8 cellular contexts compared by ENCODE assay signal in the genomic region with DNA sequence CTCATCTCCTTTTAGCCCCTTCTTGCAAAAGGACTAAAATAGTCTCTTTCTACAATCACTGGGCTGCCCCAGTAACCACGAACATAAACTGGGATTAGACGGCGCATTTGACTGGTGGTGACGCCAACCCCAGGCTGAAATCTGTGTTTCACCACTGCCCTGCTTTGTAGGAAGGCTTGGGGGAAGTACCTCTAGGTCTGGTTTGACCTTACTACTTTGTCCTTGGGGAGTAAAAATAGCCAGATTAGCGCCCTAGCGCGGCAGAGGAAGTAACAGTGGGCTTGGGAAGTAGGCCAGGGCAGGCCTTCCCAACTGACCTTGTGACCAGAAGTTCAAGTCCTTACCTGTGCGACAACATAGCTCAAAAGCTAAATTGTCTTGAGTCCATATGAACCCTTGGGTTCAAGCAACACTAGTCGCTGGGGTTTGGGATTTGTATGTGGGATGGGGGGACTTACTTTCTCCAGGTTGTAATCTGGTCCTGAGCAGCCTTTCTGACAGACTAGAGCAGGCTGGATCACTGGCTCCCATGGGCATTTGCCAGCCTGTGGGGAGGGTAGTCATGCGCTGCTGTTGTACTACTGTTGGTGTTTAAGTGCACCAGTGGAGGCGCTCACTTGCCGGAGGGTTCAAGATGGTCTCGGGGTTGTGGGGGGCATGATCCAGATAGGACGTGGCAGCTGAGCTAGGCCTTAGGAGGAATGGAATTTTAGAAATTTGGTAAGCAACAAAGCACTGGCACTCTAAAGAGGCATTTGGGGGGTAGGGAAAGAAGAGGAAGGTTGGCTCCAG. TPM values are rescaled to one million over a fixed set of nuclear protein-coding genes. Genes with fewer than 3 reads are reported as not detected.
A peak's percentile ranks its signal among the peaks of the same experiment; 100 is the strongest.
DNase-seq lines count a peak whose midpoint lies in the region; ATAC-seq and TF ChIP-seq lines count a peak whose summit lies in the region.

No MANE protein-coding gene starts in this region.

- H3K4me1 ChIP-seq in OCI-LY1 (ENCODE audit: insufficient read depth, low read length, severe bottlenecking): peaks cover 47% of the 10 kb centered on the region
- peaks cover 5% of the 10 kb centered on the region for H3K4me1 ChIP-seq in prostate gland (replicated peaks)

- H3K36me3 ChIP-seq in H7 (replicated peaks; ENCODE audit: control insufficient read depth, insufficient read depth, low read length) (peaks cover 26% of the 10 kb centered on the region), OCI-LY1 (ENCODE audit: insufficient read depth, low read length) (peaks cover 68% of the 10 kb centered on the region), prostate gland (peaks cover 0 to 13% of the 10 kb centered on the region in 2 donors)

- H4K20me1 ChIP-seq in OCI-LY1 (ENCODE audit: insufficient read depth, low read length): no peaks in the 10 kb centered on the region

- H3K27me3 ChIP-seq in H7 (ENCODE audit: control insufficient read depth, insufficient read depth, low read length) (no peaks in the 10 kb centered on the region), OCI-LY1 (ENCODE audit: insufficient read depth, low read length) (no peaks in the 10 kb centered on the region), prostate gland (replicated peaks; ENCODE audit: insufficient read depth) (no peaks in the 10 kb centered on the region)

- H3K4me2 ChIP-seq in OCI-LY1 (ENCODE audit: low read length): peak overlapping the region; percentile 72

- TF ChIP-seq CTCF in OCI-LY1 (IDR thresholded peaks at IDR 0.05; ENCODE audit: low read length) (peak; percentile 55), prostate gland (IDR thresholded peaks at IDR 0.05) (no peak)

- WGBS in prostate gland: 47% methylated on average over 14 of the region's 14 CpGs

- DNase-seq in DMS114 treated with DMSO at 0.1 percent for 48 hours (lab: John Stamatoyannopoulos, UW; ENCODE audit: unreplicated experiment) (peak; percentile 27), H7 (no peak), amniotic stem cell (lab: John Stamatoyannopoulos, UW) (peak; percentile 50), left cardiac atrium (peak; percentile 60), prostate gland (ENCODE audit: low spot score) (peak; percentile 61), HuH-7 (ENCODE audit: low spot score) (no peak)

- H3K9ac ChIP-seq in OCI-LY1 (ENCODE audit: low read length): peak overlapping the region; percentile 80

- peaks cover 21% of the 10 kb centered on the region for H3K79me2 ChIP-seq in OCI-LY1 (ENCODE audit: insufficient read depth, low read length)

- intact Hi-C loops in left cardiac atrium (cut with DNase I): no loop called here
- intact Hi-C loops in prostate gland (cut with DNase I): loop anchor here (10.0 kb wide), 1 partner anchor 66 kb away; no protein-coding TSS in a partner anchor

- no peaks in the 10 kb centered on the region for H3K9me2 ChIP-seq in OCI-LY1 (ENCODE audit: low read depth, low read length)

- H3K9me3 ChIP-seq in OCI-LY1 (ENCODE audit: low read length) (0 out of 2 replicates have a peak, but pooled peaks cover 5% of the 10 kb centered on the region), prostate gland (no peaks in the 10 kb centered on the region)

- peak overlapping the region; percentile 73 for H3K4me3 ChIP-seq in H7 (ENCODE audit: insufficient read depth, low read depth, low read length)
- peak overlapping the region; percentile 69 for H3K4me3 ChIP-seq in OCI-LY1 (ENCODE audit: low read depth, low read length, poor library complexity, severe bottlenecking)
- H3K4me3 ChIP-seq in prostate gland: peak overlapping the region; percentile 76 to 93

- peak; percentile 29 to 33 for ATAC-seq in left cardiac atrium
- no peak for ATAC-seq in GM21367 (IDR thresholded peaks at IDR 0.05; ENCODE audit: unreplicated experiment)

- H3K27ac ChIP-seq in OCI-LY1 (ENCODE audit: low read depth, low read length, poor library complexity, severe bottlenecking) (peak overlapping the region; percentile 91), prostate gland (peak overlapping the region; percentile 87 to 95)

- H3F3A ChIP-seq in OCI-LY1 (ENCODE audit: insufficient read depth, low read length): peaks cover 11% of the 10 kb centered on the region; the same call in 1 of the 2 replicates

- no peak for TF ChIP-seq POLR2A in prostate gland (IDR thresholded peaks at IDR 0.05)

- H2AFZ ChIP-seq in OCI-LY1 (ENCODE audit: low read length): no peak overlapping the region

RNA-seq across cellular contexts. Expression of gene PACS1, which starts 1.0 kb away (rescaled TPM):
- total RNA-seq in H7 (2014; rRNA removed; shearing (Covaris generic)): 16.2 and 20.1 TPM in 2 replicates
- total RNA-seq in left cardiac atrium (10 to 100 TPM; 51.6 to 74.4 TPM), prostate gland (100 to 1,000 TPM in 1 of 2 donors, 10 to 100 TPM in 1; 51.9 to 107 TPM)

RNA-seq across cellular contexts. Expression of gene SF3B2, which starts 17.0 kb away (rescaled TPM):
- total RNA-seq in H7 (2014; rRNA removed; shearing (Covaris generic)): 194 and 221 TPM in 2 replicates
- 100 to 1,000 TPM in 1 of 2 donors, 10 to 100 TPM in 1; 78.7 to 101 TPM for total RNA-seq in left cardiac atrium
- total RNA-seq in prostate gland: 100 to 1,000 TPM; 130 to 212 TPM

RNA-seq across cellular contexts. Expression of gene GAL3ST3, which starts 20.2 kb away (rescaled TPM):
- 21.7 and 23.1 TPM in 2 replicates for total RNA-seq in H7 (2014; rRNA removed; shearing (Covaris generic))
- 1 to 10 TPM; 7.8 to 9.8 TPM for total RNA-seq in left cardiac atrium
- total RNA-seq in prostate gland: 1 to 10 TPM; 2.3 to 4.3 TPM

RNA-seq across cellular contexts. Expression of gene CATSPER1, which starts 42.8 kb away (rescaled TPM):
- total RNA-seq in H7 (2014; rRNA removed; shearing (Covaris generic)): not detected in 2 replicates
- total RNA-seq in left cardiac atrium (under 1 TPM in 1 of 2 donors, not detected in 1; 0.26 TPM), prostate gland (under 1 TPM in 1 of 2 donors, not detected in 1; 0.85 TPM)

RNA-seq across cellular contexts. Expression of gene CST6, which starts 57.3 kb away (rescaled TPM):
- total RNA-seq in H7 (2014; rRNA removed; shearing (Covaris generic)): 0.48 TPM in 1 of 2 replicates, not detected in the other
- total RNA-seq in left cardiac atrium (1 to 10 TPM in 1 of 2 donors, under 1 TPM in 1; 0.91 to 2.6 TPM), prostate gland (1 to 10 TPM in 1 of 2 donors, under 1 TPM in 1; 0.36 to 6.5 TPM)

Comparison
In these comparisons a context has a peak if more than half of its experiments do, and no peak if none do; other contexts are left out.
1. DNase-seq: peak in DMS114 treated with DMSO at 0.1 percent for 48 hours (single experiment), amniotic stem cell (single experiment), left cardiac atrium (single experiment) and prostate gland (single experiment); none in H7 (single experiment) and HuH-7 (single experiment).
2. Peak in every context shown above with its lines, with median percentiles within 50 percentile points of each other: H3K4me3 ChIP-seq.